Comparison of ENCODE assay signal across 15 cellular contexts in genomic region chr16:13863075-13863765, GRCh38. TPM values are rescaled to one million over a fixed set of nuclear protein-coding genes. Genes with fewer than 3 reads are reported as not detected.
DNase-seq lines count a peak whose midpoint lies in the region; ATAC-seq and TF ChIP-seq lines count a peak whose summit lies in the region.
"Had no signal": no experiment of that assay in that cellular context is flagged by ENCODE, and none has a peak within 500 bp of the region (broad histone marks: within the 10 kb centered on the region; RNA-seq: fewer than 3 reads in every experiment).

No MANE protein-coding gene starts in this region.

- ATAC-seq in HG02571 (IDR thresholded peaks at IDR 0.05; ENCODE audit: unreplicated experiment) = no peak
- ATAC-seq: Panc1 had no signal

- DNase-seq in EL (peak; percentile 11), HT1080 (ENCODE audit: low read depth) (peak; percentile 8), OCI-M1 (lab: John Stamatoyannopoulos, UW) (peak; percentile 63), fibroblast of pulmonary artery (ENCODE audit: low read depth) (peak; percentile 1), SHP77 (lab: John Stamatoyannopoulos, UW) (no peak), NCI-H2107 (lab: John Stamatoyannopoulos, UW) (no peak)
- DNase-seq: DMS 273 treated with DMSO at 0.1 percent for 48 hours, GDM1, NCI-H1436, NCI-H2081, NCI-H526, SHP77 treated with DMSO at 0.1 percent for 48 hours had no signal

- no peak overlapping the region for H3K4me3 ChIP-seq in fibroblast of pulmonary artery (replicated peaks; ENCODE audit: low read depth, low read length)
- H3K4me3 ChIP-seq: BLaER1 treated with 17β-estradiol and CSF1 and Interleukin-3, amounts not matched to agents 10 nM and 100 nM had no signal

- TF ChIP-seq CTCF in fibroblast of pulmonary artery (IDR thresholded peaks at IDR 0.05; ENCODE audit: low read length, missing control alignments) = no peak

RNA-seq across cellular contexts. Expression of gene ERCC4, which starts 56.7 kb away (rescaled TPM):
- 6.3 and 6.7 TPM in 2 replicates for total RNA-seq in HT1080 (2014; rRNA removed; shearing (Covaris generic))
- polyA plus RNA-seq in HT1080 (2015; cell fraction: cytosol; rRNA removed) = 3.8 and 5.1 TPM in 2 replicates
- polyA plus RNA-seq in HT1080 (2015; cell fraction: nucleus; rRNA removed) = 10.0 and 11.3 TPM in 2 replicates

Comparison
In these comparisons a context has a peak if more than half of its experiments do, and no peak if none do; other contexts are left out.
1. DNase-seq: peak in EL (single experiment), HT1080 (single experiment), OCI-M1 (single experiment) and fibroblast of pulmonary artery (single experiment); none in SHP77 (0 of 2) and NCI-H2107 (single experiment).